ENCODE assay signal across 9 cellular contexts in the genomic region with DNA sequence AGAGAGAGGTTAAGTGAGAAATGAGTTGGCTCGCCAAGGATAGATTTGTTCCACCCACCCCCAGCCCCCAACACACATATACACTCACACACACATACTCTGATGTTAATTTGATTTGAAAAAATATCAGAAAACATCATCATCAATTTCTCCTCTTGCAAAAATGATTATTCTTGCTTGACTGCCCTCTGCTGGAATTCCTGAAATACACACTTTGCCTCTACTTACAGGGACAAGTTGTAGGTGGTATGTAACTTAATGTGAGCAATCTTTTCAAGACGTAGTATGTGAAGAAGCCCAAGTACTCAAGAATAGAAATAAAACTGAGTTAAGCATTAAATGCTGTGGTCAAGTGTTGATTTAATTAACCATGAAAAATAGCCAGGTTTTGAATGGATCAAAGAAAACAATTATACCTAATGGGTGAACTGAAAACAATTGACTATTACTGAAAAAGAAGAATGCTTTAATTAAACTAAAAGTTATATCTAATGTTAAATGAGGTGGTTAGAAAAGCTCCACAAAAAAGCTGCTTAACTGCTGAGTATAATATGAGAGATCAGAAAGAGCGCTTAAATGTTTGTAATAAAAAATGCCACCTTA. TPM values are rescaled to one million over a fixed set of nuclear protein-coding genes. Genes with fewer than 3 reads are reported as not detected.
DNase-seq lines count a peak whose midpoint lies in the region; ATAC-seq, FAIRE-seq and TF ChIP-seq lines count a peak whose summit lies in the region.
"Had no signal": no experiment of that assay in that cellular context is flagged by ENCODE, and none has a peak within 500 bp of the region (broad histone marks: within the 10 kb centered on the region; RNA-seq: fewer than 3 reads in every experiment).

No MANE protein-coding gene starts in this region.

- no peaks in the 10 kb centered on the region; the same call in 1 of the 2 replicates for H4K20me1 ChIP-seq in GM12878 (ENCODE audit: control insufficient read depth, insufficient read depth)

- SMC1A ChIA-PET in GM12878 (lab: Charles Lee; ENCODE audit: uncharacterized antibody, unreplicated experiment): interaction anchor here (2.2 kb wide), 1 partner anchor 239 kb away, joined by 11 read pairs; no protein-coding TSS in a partner anchor

- H3K36me3 ChIP-seq in GM12878 (ENCODE audit: control insufficient read depth in 2 of 2, insufficient read depth in 2 of 2, low read length in 1 of 2) (no peaks in the 10 kb centered on the region), lower lobe of right lung (no peaks in the 10 kb centered on the region)

- BruUV-seq in GM12878 (replicated peaks; lab: Mats Ljungman, UMichigan): no TSS peak

- DNase-seq in NCI-H1417 (lab: John Stamatoyannopoulos, UW) (peak in 2 of 3 experiments; percentile 13 to 64), NCI-H1417 treated with DMSO at 0.1 percent for 48 hours (lab: John Stamatoyannopoulos, UW) (no peak), LHCN-M2 (ENCODE audit: low read depth) (peak; percentile 7), GM12878 (ENCODE audit: low read depth, low spot score) (no peak), lower lobe of right lung (no peak), GF-D8 (lab: John Stamatoyannopoulos, UW) (no peak)

- no peak overlapping the region for H2AFZ ChIP-seq in GM12878 (ENCODE audit: control insufficient read depth, low read depth, low read length)

- POLR2A ChIA-PET in GM12878 (lab: Charles Lee): no interaction called here

- no peaks in the 10 kb centered on the region for H3K79me2 ChIP-seq in GM12878 (ENCODE audit: control insufficient read depth, insufficient read depth, low read length)

- FAIRE-seq in GM12878 (lab: Jason Lieb, UNC): no peak

- no peak for TF ChIP-seq EP300 in GM12878 (IDR thresholded peaks at IDR 0.05; ENCODE audit: borderline replicate concordance in 1 of 2, control insufficient read depth in 1 of 2, low read depth in 2 of 2, low read length in 2 of 2)

- H3K27ac Mint-ChIP-seq in activated T-helper 17 cell treated with anti-CD3 and anti-CD28 coated beads, Interleukin-2, amount 50 U/mL, for 72 hours: no peak overlapping the region
- H3K27ac Mint-ChIP-seq: CD4-positive, CD25-positive, alpha-beta regulatory T cell had no signal

- no peaks in the 10 kb centered on the region for H3K9me3 Mint-ChIP-seq in activated T-helper 17 cell treated with anti-CD3 and anti-CD28 coated beads, Interleukin-2, amount 50 U/mL, for 72 hours

- TF ChIP-seq POLR2A in GM12878 (IDR thresholded peaks at IDR 0.05; ENCODE audit: low read depth, low read length): no peak

- WGBS in GM12878 (ENCODE audit: insufficient coverage, insufficient replicate concordance, low lambda C conversion rate, missing lambda C conversion rate): 33% methylated on average over 3 of the region's 3 CpGs

- no peak overlapping the region for H3K9ac ChIP-seq in GM12878 (ENCODE audit: control insufficient read depth, insufficient read depth, low read length)

- peak; percentile 49 to 62 (median 50); a peak in 5 of 6 replicates for TF ChIP-seq CTCF in GM12878 (IDR thresholded peaks at IDR 0.05 in 2 of 3, conservative IDR thresholded peaks at IDR 0.05 in 1 of 3; ENCODE audit: control insufficient read depth in 2 of 3, extremely low read depth in 1 of 3, insufficient read depth in 1 of 3, low read depth in 3 of 3, low read length in 3 of 3)
- TF ChIP-seq CTCF in lower lobe of right lung (IDR thresholded peaks at IDR 0.05): peak; percentile 59

- H3K36me3 Mint-ChIP-seq in activated T-helper 17 cell treated with anti-CD3 and anti-CD28 coated beads, Interleukin-2, amount 50 U/mL, for 72 hours (ENCODE audit: low read depth): no peaks in the 10 kb centered on the region
- H3K36me3 Mint-ChIP-seq: CD4-positive, CD25-positive, alpha-beta regulatory T cell had no signal

- H3K9me3 ChIP-seq in GM12878 (replicated peaks; ENCODE audit: control insufficient read depth, insufficient read depth, low read length) (no peaks in the 10 kb centered on the region), lower lobe of right lung (no peaks in the 10 kb centered on the region)

- peak; percentile 67 for TF ChIP-seq RAD21 in GM12878 (IDR thresholded peaks at IDR 0.05; ENCODE audit: insufficient read depth, low read depth, low read length)

- no peaks in the 10 kb centered on the region for H3K27me3 Mint-ChIP-seq in activated T-helper 17 cell treated with anti-CD3 and anti-CD28 coated beads, Interleukin-2, amount 50 U/mL, for 72 hours

- in situ Hi-C loops in GM12878 (cut with MboI): loop anchor here (10.0 kb wide), 1 partner anchor 234 kb away; no protein-coding TSS in a partner anchor

- H3K4me3 ChIP-seq in GM12878: no peak overlapping the region
- no peak overlapping the region for H3K4me3 ChIP-seq in lower lobe of right lung

- H3K27ac ChIP-seq in GM12878 (ENCODE audit: control insufficient read depth, insufficient read depth) (no peak overlapping the region), lower lobe of right lung (no peak overlapping the region)

- H3K27me3 ChIP-seq in GM12878 (replicated peaks in 1 of 2; ENCODE audit: control insufficient read depth in 2 of 2, insufficient read depth in 2 of 2, low read length in 1 of 2) (no peaks in the 10 kb centered on the region; a peak in 1 of 4 replicates), lower lobe of right lung (ENCODE audit: low read depth) (no peaks in the 10 kb centered on the region)

- ATAC-seq in GM12878 (peak; percentile 47), lower lobe of right lung (peak in 1 of 2 donors; percentile 40), GM18867 (IDR thresholded peaks at IDR 0.05; ENCODE audit: unreplicated experiment) (no peak)
- ATAC-seq in activated T-helper 17 cell treated with anti-CD3 and anti-CD28 coated beads, Interleukin-2, amount 50 U/mL, for 72 hours (replicated peaks): no peak

- intact Hi-C loops in GM12878 (cut with micrococcal nuclease; ENCODE audit: unreplicated experiment): loop anchor here (1.0 to 2.0 kb wide), 2 partner anchors 239 to 294 kb away; no protein-coding TSS in a partner anchor
- intact Hi-C loops in lower lobe of right lung (cut with DNase I): no loop called here

- no peak overlapping the region for H3K4me2 ChIP-seq in GM12878 (ENCODE audit: control insufficient read depth, insufficient read depth)

- no peaks in the 10 kb centered on the region for H3K4me1 Mint-ChIP-seq in activated T-helper 17 cell treated with anti-CD3 and anti-CD28 coated beads, Interleukin-2, amount 50 U/mL, for 72 hours
- H3K4me1 Mint-ChIP-seq: CD4-positive, CD25-positive, alpha-beta regulatory T cell had no signal

- RAD21 ChIA-PET in GM12878 (lab: Charles Lee; ENCODE audit: unreplicated experiment): interaction anchor here (0.8 to 0.9 kb wide), 2 partner anchors 238 to 269 kb away, joined by 3 to 5 read pairs; no protein-coding TSS in a partner anchor

- H3K4me1 ChIP-seq in GM12878 (ENCODE audit: control insufficient read depth, insufficient read depth, low read length): no peaks in the 10 kb centered on the region
- no peaks in the 10 kb centered on the region for H3K4me1 ChIP-seq in lower lobe of right lung

- H3K4me3 Mint-ChIP-seq in activated T-helper 17 cell treated with anti-CD3 and anti-CD28 coated beads, Interleukin-2, amount 50 U/mL, for 72 hours: no peak overlapping the region
- H3K4me3 Mint-ChIP-seq: CD4-positive, CD25-positive, alpha-beta regulatory T cell had no signal

- CTCF ChIA-PET in GM12878 (lab: Yijun Ruan, JAX): interaction anchor here (0.9 to 3.6 kb wide), 4 partner anchors 12 to 295 kb away, joined by 6 to 26 read pairs (median 6); no protein-coding TSS in a partner anchor

TF ChIP-seq in GM12878, 131 proteins besides CTCF, POLR2A, EP300 and RAD21:
- peak; percentile 58; the same call in 1 of the 2 replicates for TF ChIP-seq SMC3 (IDR thresholded peaks at IDR 0.05; ENCODE audit: borderline replicate concordance, low read length)
- TF ChIP-seq SIN3A (IDR thresholded peaks at IDR 0.05; ENCODE audit: low read depth, low read length): no peak
- no peak for TF ChIP-seq ZSCAN29 (IDR thresholded peaks at IDR 0.05)

RNA-seq across cellular contexts. Expression of a gene that starts 46.6 kb away (rescaled TPM):
- total RNA-seq in LHCN-M2 (2014; rRNA removed): not detected in 2 replicates
- polyA plus RNA-seq in LHCN-M2 (2012): not detected
- total RNA-seq in GM12878 (2013; cell fraction: nucleolus; rRNA removed): not detected in 2 replicates
- total RNA-seq in GM12878 (2014; rRNA removed): not detected in 2 replicates
- total RNA-seq in GM12878 (2014; rRNA removed; fragmentation: Illumina TruSeq; extraction: Trizol): not detected in 2 replicates
- total RNA-seq in GM12878 (2021): not detected in 2 replicates
- polyA plus RNA-seq in GM12878 (2011; ENCODE audit: low read depth): not detected
- not detected in 2 replicates for polyA plus RNA-seq in GM12878 (2011; rRNA removed)
- not detected in 2 replicates for polyA plus RNA-seq in GM12878 (2011; cell fraction: cytosol; rRNA removed)
- polyA plus RNA-seq in GM12878 (2011; cell fraction: nucleus; rRNA removed): not detected in 2 replicates
- not detected in 2 replicates for polyA plus RNA-seq in GM12878 (2012)
- polyA plus RNA-seq in GM12878 (2014; fragmentation: Illumina TruSeq; extraction: Trizol): not detected in 2 replicates
- polyA plus RNA-seq in GM12878 (2014; fragmentation: Nextera tagmentation; extraction: Ambion mirVana): not detected
- not detected in 2 replicates for polyA plus RNA-seq in GM12878 (2014; rRNA removed)
- not detected for polyA plus RNA-seq in GM12878 (2016; fragmentation: Nextera tagmentation; extraction: Ambion mirVana)
- not detected in 2 replicates for polyA minus RNA-seq in GM12878 (2011; rRNA and poly(A)+ RNA removed)
- not detected in 2 replicates for polyA minus RNA-seq in GM12878 (2011; cell fraction: cytosol; rRNA and poly(A)+ RNA removed)
- polyA minus RNA-seq in GM12878 (2011; cell fraction: nucleus; rRNA and poly(A)+ RNA removed): not detected in 2 replicates
- not detected for total RNA-seq in lower lobe of right lung
- total RNA-seq in activated T-helper 17 cell treated with anti-CD3 and anti-CD28 coated beads, Interleukin-2, amount 50 U/mL, for 72 hours: not detected
- total RNA-seq: CD4-positive, CD25-positive, alpha-beta regulatory T cell had no signal
- polyA plus RNA-seq: CD4-positive, CD25-positive, alpha-beta regulatory T cell had no signal

Comparison
In these comparisons a context has a peak if more than half of its experiments do, and no peak if none do; other contexts are left out.
1. DNase-seq: peak in NCI-H1417 (2 of 3) and LHCN-M2 (single experiment); none in NCI-H1417 treated with DMSO at 0.1 percent for 48 hours (single experiment), GM12878 (single experiment), lower lobe of right lung (single experiment) and GF-D8 (single experiment).